ENCODE assay signal across 16 cellular contexts in the genomic region with DNA sequence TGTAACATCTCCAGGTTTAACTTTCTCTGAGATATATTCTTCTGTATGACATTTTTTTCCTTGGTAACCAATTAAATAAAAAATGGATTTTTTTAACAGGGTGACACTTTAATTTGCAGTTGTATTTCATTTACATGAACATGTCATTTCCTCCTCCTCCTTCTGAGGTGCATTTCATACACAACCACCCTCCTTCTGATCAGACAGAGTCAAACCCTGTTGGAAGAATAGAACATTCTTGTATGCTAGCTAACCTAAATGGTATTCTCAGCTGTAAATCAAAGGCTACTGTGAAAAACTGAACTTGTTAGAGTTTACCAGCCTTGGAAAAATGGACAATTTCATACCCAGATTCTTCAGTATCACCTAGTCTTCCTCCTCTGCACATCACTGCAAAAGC. TPM values are rescaled to one million over a fixed set of nuclear protein-coding genes. Genes with fewer than 3 reads are reported as not detected.
DNase-seq lines count a peak whose midpoint lies in the region; TF ChIP-seq lines count a peak whose summit lies in the region.
"Had no signal": no experiment of that assay in that cellular context is flagged by ENCODE, and none has a peak within 500 bp of the region (broad histone marks: within the 10 kb centered on the region; RNA-seq: fewer than 3 reads in every experiment).

No MANE protein-coding gene starts in this region.

- H3K79me2 ChIP-seq in parathyroid adenoma, result peaks cover under 1% of the 10 kb centered on the region

- H3K27me3 Mint-ChIP-seq in HFFc6 (ENCODE audit: insufficient read depth), result no peaks in the 10 kb centered on the region
- H3K27me3 Mint-ChIP-seq: IgD-negative memory B cell had no signal

- peak; percentile 34 for DNase-seq in AG10803 (ENCODE audit: low read depth)
- peak; percentile 5 for DNase-seq in HFFc6
- DNase-seq in adipocyte (ENCODE audit: low read depth), result peak; percentile 27
- no peak for DNase-seq in SK-N-DZ (ENCODE audit: low spot score)
- no peak for DNase-seq in NCI-H187 (lab: John Stamatoyannopoulos, UW)
- DNase-seq in HuH-7 (ENCODE audit: low spot score), result no peak
- no peak for DNase-seq in posterior vena cava (ENCODE audit: low spot score)
- DNase-seq: AML-193, DMS 273 treated with DMSO at 0.1 percent for 48 hours, DMS79 had no signal

- H2AFZ ChIP-seq in parathyroid adenoma, result no peak overlapping the region

- H3K9me3 ChIP-seq in adipocyte (ENCODE audit: control insufficient read depth, low read length) (no peaks in the 10 kb centered on the region), parathyroid adenoma (ENCODE audit: control insufficient read depth, low read length) (no peaks in the 10 kb centered on the region)
- H3K9me3 ChIP-seq: BLaER1 had no signal

- peak overlapping the region; percentile 77 for H3K27ac ChIP-seq in parathyroid adenoma
- H3K27ac ChIP-seq: 22Rv1, BLaER1, HL-60 had no signal

- H3K4me2 ChIP-seq in parathyroid adenoma (ENCODE audit: low read length), result no peak overlapping the region
- H3K4me2 ChIP-seq: BLaER1 had no signal

- no peak overlapping the region for H3K4me3 ChIP-seq in AG10803 (ENCODE audit: low read length)
- no peak overlapping the region for H3K4me3 ChIP-seq in adipocyte (ENCODE audit: low read length)
- H3K4me3 ChIP-seq in parathyroid adenoma (ENCODE audit: low read depth, low read length), result no peak overlapping the region
- H3K4me3 ChIP-seq: BLaER1 had no signal

- H3K27me3 ChIP-seq in adipocyte (replicated peaks; ENCODE audit: control insufficient read depth, insufficient read depth, low read length) (no peaks in the 10 kb centered on the region), parathyroid adenoma (ENCODE audit: control insufficient read depth, insufficient read depth, low read length) (no peaks in the 10 kb centered on the region)
- H3K27me3 ChIP-seq: BLaER1 had no signal

- peaks cover 25% of the 10 kb centered on the region for H3K4me1 ChIP-seq in adipocyte (ENCODE audit: control insufficient read depth, insufficient read depth, low read length)
- H3K4me1 ChIP-seq in parathyroid adenoma, result peaks cover 26% of the 10 kb centered on the region
- H3K4me1 ChIP-seq: BLaER1 had no signal

- peaks cover 19% of the 10 kb centered on the region for H3K36me3 Mint-ChIP-seq in HFFc6 (ENCODE audit: low read depth)

- H3K4me1 Mint-ChIP-seq in HFFc6 (ENCODE audit: low read depth), result peaks cover 45% of the 10 kb centered on the region

- H3K9ac ChIP-seq in adipocyte (ENCODE audit: low read length) (no peak overlapping the region), parathyroid adenoma (no peak overlapping the region)
- H3K9ac ChIP-seq: BLaER1 had no signal

- intact Hi-C loops in posterior vena cava (cut with DNase I), result no loop called here

- H3K9me3 Mint-ChIP-seq in HFFc6, result no peaks in the 10 kb centered on the region
- H3K9me3 Mint-ChIP-seq: IgD-negative memory B cell had no signal

- H3K4me3 Mint-ChIP-seq in HFFc6, result no peak overlapping the region
- H3K4me3 Mint-ChIP-seq: IgD-negative memory B cell had no signal

- TF ChIP-seq CTCF in AG10803 (conservative IDR thresholded peaks at IDR 0.05; ENCODE audit: low read length) (no peak), HFFc6 (IDR thresholded peaks at IDR 0.05) (no peak), parathyroid adenoma (IDR thresholded peaks at IDR 0.05) (no peak)

- H3K36me3 ChIP-seq in adipocyte (ENCODE audit: control insufficient read depth, insufficient read depth, low read length, severe bottlenecking) (peaks cover 23% of the 10 kb centered on the region), parathyroid adenoma (ENCODE audit: control insufficient read depth, insufficient read depth, low read length) (no peaks in the 10 kb centered on the region)

- no peak overlapping the region; the same call in 1 of the 2 replicates for H3K27ac Mint-ChIP-seq in HFFc6
- H3K27ac Mint-ChIP-seq: IgD-negative memory B cell had no signal

RNA-seq across cellular contexts. Expression of a gene that starts 52.7 kb away (rescaled TPM):
- not detected for total RNA-seq in HFFc6 (2021; fragmentation: NEBNext Ultra II Directional; extraction: Animal tissue kit (Norgen Biotek cat#: 25700))
- 2.3 and 4.6 TPM in 2 replicates for polyA plus RNA-seq in SK-N-DZ (2014; cell fraction: cytosol; rRNA removed)
- polyA plus RNA-seq in SK-N-DZ (2014; cell fraction: nucleus; rRNA removed), result 1.6 and 2.3 TPM in 2 replicates
- total RNA-seq in posterior vena cava, result not detected
- total RNA-seq: A673 had no signal

Comparison
In these comparisons a context has a peak if more than half of its experiments do, and no peak if none do; other contexts are left out.
1. DNase-seq: peak in AG10803 (single experiment), HFFc6 (single experiment) and adipocyte (single experiment); none in SK-N-DZ (single experiment), NCI-H187 (0 of 2), HuH-7 (single experiment) and posterior vena cava (single experiment).